In the genomic region with DNA sequence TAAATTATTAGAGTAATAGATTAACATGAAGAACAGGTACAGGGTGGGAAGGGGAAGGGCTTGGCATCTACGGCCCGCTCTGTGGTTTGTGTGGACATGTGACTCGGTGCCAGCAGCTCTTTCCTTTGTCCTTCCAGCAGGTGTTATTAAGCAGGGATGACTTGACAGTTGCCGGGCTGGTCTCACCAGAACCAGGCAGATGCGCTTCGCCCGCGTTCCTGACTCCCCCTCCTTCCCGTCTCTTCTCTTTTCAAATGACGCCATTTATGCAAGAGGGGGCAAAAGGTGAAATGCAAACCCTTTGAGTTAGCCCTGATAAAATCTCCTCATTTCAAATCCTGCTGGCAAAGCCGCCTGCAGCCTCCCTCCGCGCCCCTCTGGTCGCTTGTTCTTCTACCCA, we compare ENCODE assay signal across 9 cellular contexts. TPM values are rescaled to one million over a fixed set of nuclear protein-coding genes. Genes with fewer than 3 reads are reported as not detected.
DNase-seq lines count a peak whose midpoint lies in the region; ATAC-seq and TF ChIP-seq lines count a peak whose summit lies in the region.
"Had no signal": no experiment of that assay in that cellular context is flagged by ENCODE, and none has a peak within 500 bp of the region (broad histone marks: within the 10 kb centered on the region; RNA-seq: fewer than 3 reads in every experiment).

No MANE protein-coding gene starts in this region.

- no peaks in the 10 kb centered on the region for H3K36me3 ChIP-seq in Caco-2 (ENCODE audit: control insufficient read depth, insufficient read depth, low read length)

- H3K36me3 Mint-ChIP-seq in Caco-2 (ENCODE audit: insufficient read depth, unreplicated experiment), result peaks cover 9% of the 10 kb centered on the region
- peaks cover 2% of the 10 kb centered on the region for H3K36me3 Mint-ChIP-seq in activated CD4-positive, alpha-beta T cell treated with anti-CD3 and anti-CD28 coated beads, Interleukin-2, amount 10 ng/mL, durations not matched to agents 24 days and 14 days (ENCODE audit: low read depth)

- H3K9me3 Mint-ChIP-seq in Caco-2 (ENCODE audit: unreplicated experiment), result no peaks in the 10 kb centered on the region
- no peaks in the 10 kb centered on the region for H3K9me3 Mint-ChIP-seq in activated CD4-positive, alpha-beta T cell treated with anti-CD3 and anti-CD28 coated beads, Interleukin-2, amount 10 ng/mL, durations not matched to agents 24 days and 14 days

- CTCF ChIA-PET in Caco-2 (lab: Charles Lee), result no interaction called here

- H3K4me3 Mint-ChIP-seq in Caco-2 (ENCODE audit: unreplicated experiment), result peak overlapping the region; percentile 4
- H3K4me3 Mint-ChIP-seq in activated CD4-positive, alpha-beta T cell treated with anti-CD3 and anti-CD28 coated beads, Interleukin-2, amount 10 ng/mL, durations not matched to agents 24 days and 14 days, result peak overlapping the region; percentile 81

- no peaks in the 10 kb centered on the region for H3K27me3 Mint-ChIP-seq in Caco-2 (ENCODE audit: insufficient read depth, unreplicated experiment)
- no peaks in the 10 kb centered on the region for H3K27me3 Mint-ChIP-seq in activated CD4-positive, alpha-beta T cell treated with anti-CD3 and anti-CD28 coated beads, Interleukin-2, amount 10 ng/mL, durations not matched to agents 24 days and 14 days

- no TSS peak for BruUV-seq in Caco-2 (replicated peaks; lab: Mats Ljungman, UMichigan)

- H3K27me3 ChIP-seq in Caco-2 (replicated peaks; ENCODE audit: control insufficient read depth, insufficient read depth, low read length), result no peaks in the 10 kb centered on the region

- intact Hi-C loops in Caco-2 (cut with micrococcal nuclease; ENCODE audit: unreplicated experiment) (no loop called here), left ventricle myocardium superior (cut with micrococcal nuclease) (no loop called here)
- intact Hi-C loops in activated CD4-positive, alpha-beta T cell treated with anti-CD3 and anti-CD28 coated beads, Interleukin-2, amount 10 ng/mL, durations not matched to agents 24 days and 14 days (cut with micrococcal nuclease), result loop anchor here (2.0 to 5.0 kb wide), 4 partner anchors 38 to 302 kb away; no protein-coding TSS in a partner anchor

- peaks cover 40% of the 10 kb centered on the region for H3K4me1 ChIP-seq in Caco-2

- no peak for DNase-seq in Caco-2
- peak; percentile 98 for DNase-seq in NCI-H2029 (lab: John Stamatoyannopoulos, UW)
- DNase-seq in activated CD4-positive, alpha-beta T cell treated with anti-CD3 and anti-CD28 coated beads, Interleukin-2, amount 10 ng/mL, durations not matched to agents 24 days and 14 days, result peak; percentile 74
- DNase-seq in kidney tubule cell (ENCODE audit: low spot score), result peak; percentile 22
- DNase-seq in left ventricle myocardium superior, result no peak
- DNase-seq in NCI-H446 treated with DMSO at 0.1 percent for 48 hours (lab: John Stamatoyannopoulos, UW), result no peak
- no peak for DNase-seq in GM03348 (ENCODE audit: low spot score)

- no peak for TF ChIP-seq CTCF in Caco-2 (IDR thresholded peaks at IDR 0.05; ENCODE audit: insufficient read depth in 1 of 2, low read depth in 1 of 2, low read length in 1 of 2, severe bottlenecking in 1 of 2, unreplicated experiment in 1 of 2)

- POLR2A ChIA-PET in Caco-2 (lab: Charles Lee), result no interaction called here

- H3K4me1 Mint-ChIP-seq in Caco-2 (ENCODE audit: low read depth, unreplicated experiment), result peaks cover 56% of the 10 kb centered on the region
- peaks cover 74% of the 10 kb centered on the region for H3K4me1 Mint-ChIP-seq in activated CD4-positive, alpha-beta T cell treated with anti-CD3 and anti-CD28 coated beads, Interleukin-2, amount 10 ng/mL, durations not matched to agents 24 days and 14 days

- peak overlapping the region; percentile 26 for H3K27ac Mint-ChIP-seq in Caco-2 (ENCODE audit: unreplicated experiment)
- peak overlapping the region; percentile 95 for H3K27ac Mint-ChIP-seq in activated CD4-positive, alpha-beta T cell treated with anti-CD3 and anti-CD28 coated beads, Interleukin-2, amount 10 ng/mL, durations not matched to agents 24 days and 14 days

- no peaks in the 10 kb centered on the region for H3K9me3 ChIP-seq in Caco-2

- no peak overlapping the region for H3K4me3 ChIP-seq in Caco-2 (ENCODE audit: low read depth, low read length)

- ATAC-seq in left ventricle myocardium superior, result no peak
- no peak for ATAC-seq in GM21423 (IDR thresholded peaks at IDR 0.05; ENCODE audit: unreplicated experiment)
- ATAC-seq: Panc1 had no signal

RNA-seq across cellular contexts. Expression of a gene that starts 38.9 kb away (rescaled TPM):
- total RNA-seq in Caco-2 (2022), result 63.7 and 72.3 TPM in 2 replicates
- total RNA-seq in activated CD4-positive, alpha-beta T cell treated with anti-CD3 and anti-CD28 coated beads, Interleukin-2, amount 10 ng/mL, durations not matched to agents 24 days and 14 days, result 48.8 and 49.2 TPM in 2 replicates
- total RNA-seq in left ventricle myocardium superior, result 18.8 TPM

Comparison
In these comparisons a context has a peak if more than half of its experiments do, and no peak if none do; other contexts are left out.
1. DNase-seq: peak in NCI-H2029 (single experiment), activated CD4-positive, alpha-beta T cell treated with anti-CD3 and anti-CD28 coated beads, Interleukin-2, amount 10 ng/mL, durations not matched to agents 24 days and 14 days (single experiment) and kidney tubule cell (single experiment); none in Caco-2 (0 of 2), left ventricle myocardium superior (single experiment), NCI-H446 treated with DMSO at 0.1 percent for 48 hours (single experiment) and GM03348 (single experiment).